In the genomic region with DNA sequence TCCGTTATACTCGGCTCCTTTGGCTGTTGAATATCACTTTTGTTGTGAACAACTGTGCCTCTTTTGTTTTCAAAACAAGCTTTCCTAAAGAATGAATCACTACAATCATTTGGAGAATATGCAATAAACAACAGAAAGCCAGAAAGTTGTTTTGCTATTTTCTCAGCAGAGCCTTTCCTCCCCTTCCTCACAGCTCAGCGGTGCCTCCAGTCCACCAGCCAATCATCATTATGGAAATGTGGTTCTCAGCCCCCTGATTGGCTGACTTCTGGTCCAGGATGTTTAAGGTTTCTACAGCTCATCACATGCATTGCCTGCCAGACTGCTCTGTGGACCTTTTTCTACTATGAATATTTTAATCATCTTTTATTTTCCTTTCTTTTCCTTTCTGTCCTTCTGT, we compare ENCODE assay signal across 1 cellular context.
TF ChIP-seq lines count a peak whose summit lies in the region.

No MANE protein-coding gene starts in this region.

TF ChIP-seq in H1, 55 proteins besides CTCF, POLR2A, EP300 and RAD21:
- TF ChIP-seq HDAC2 (IDR thresholded peaks at IDR 0.05; ENCODE audit: borderline replicate concordance in 1 of 2, low read depth in 2 of 2, low read length in 2 of 2) (no peak), EGR1 (IDR thresholded peaks at IDR 0.05; ENCODE audit: borderline replicate concordance, low read depth, low read length) (no peak), NRF1 (IDR thresholded peaks at IDR 0.05; ENCODE audit: low read depth, low read length) (no peak), EZH2 (IDR thresholded peaks at IDR 0.05; ENCODE audit: low read depth, low read length, severe bottlenecking) (no peak), CREB1 (IDR thresholded peaks at IDR 0.05) (no peak), RNF2 (IDR thresholded peaks at IDR 0.05; ENCODE audit: borderline replicate concordance, low read depth, low read length, missing control alignments, poor library complexity, severe bottlenecking) (no peak)
